ENCODE assay signal across 24 cellular contexts in the genomic region with DNA sequence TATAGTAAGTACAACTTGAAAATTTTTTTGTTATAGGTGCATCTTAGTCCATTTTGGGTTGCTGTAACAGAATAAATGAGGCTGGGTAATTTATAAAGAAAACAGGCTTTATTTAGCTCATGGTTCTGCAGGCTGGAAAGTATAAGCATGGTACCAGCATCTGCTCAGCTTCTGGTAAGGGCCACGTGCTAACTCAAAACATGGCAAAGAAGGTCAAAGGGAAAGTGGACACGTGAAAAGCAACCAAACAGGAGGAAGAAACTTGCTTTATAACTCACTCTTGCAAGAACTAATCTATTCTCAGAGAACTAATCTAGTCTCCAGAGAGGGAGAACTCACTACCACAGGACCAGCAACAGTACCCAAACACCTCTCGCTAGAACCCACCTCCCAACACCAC. TPM values are rescaled to one million over a fixed set of nuclear protein-coding genes. Genes with fewer than 3 reads are reported as not detected.
DNase-seq lines count a peak whose midpoint lies in the region; ATAC-seq and TF ChIP-seq lines count a peak whose summit lies in the region.
"Had no signal": no experiment of that assay in that cellular context is flagged by ENCODE, and none has a peak within 500 bp of the region (broad histone marks: within the 10 kb centered on the region; RNA-seq: fewer than 3 reads in every experiment).

No MANE protein-coding gene starts in this region.

- no peak overlapping the region for H3K4me3 ChIP-seq in right atrium auricular region
- H3K4me3 ChIP-seq: adrenal gland, BLaER1, MG63, mucosa of descending colon, neural progenitor cell had no signal

- H3K9me3 ChIP-seq in T-helper 17 cell (ENCODE audit: control insufficient read depth, low read length, poor library complexity, severe bottlenecking) = no peaks in the 10 kb centered on the region
- no peaks in the 10 kb centered on the region for H3K9me3 ChIP-seq in right atrium auricular region
- H3K9me3 ChIP-seq: Caco-2, MG63, mucosa of descending colon had no signal

- H3K9me3 Mint-ChIP-seq in activated T-cell treated with anti-CD3 and anti-CD28 coated beads, Interleukin-2, amount 50 U/mL, for 24 hours = no peaks in the 10 kb centered on the region
- H3K9me3 Mint-ChIP-seq in progenitor cell of endocrine pancreas (ENCODE audit: low read depth) = peaks cover 2% of the 10 kb centered on the region

- TF ChIP-seq CTCF in progenitor cell of endocrine pancreas (IDR thresholded peaks at IDR 0.05; ENCODE audit: unreplicated experiment) = no peak
- TF ChIP-seq CTCF in right atrium auricular region (IDR thresholded peaks at IDR 0.05) = no peak

- peaks cover 0 to 6% of the 10 kb centered on the region in 2 donors for H3K4me1 ChIP-seq in right atrium auricular region
- H3K4me1 ChIP-seq: Caco-2 had no signal

- no peaks in the 10 kb centered on the region for H3K36me3 ChIP-seq in right atrium auricular region
- H3K36me3 ChIP-seq: adrenal gland, brain microvascular endothelial cell, MG63 had no signal

- H3K27ac Mint-ChIP-seq in activated T-cell treated with anti-CD3 and anti-CD28 coated beads, Interleukin-2, amount 50 U/mL, for 24 hours = peak overlapping the region; percentile 32
- H3K27ac Mint-ChIP-seq in T-helper 17 cell (peak overlapping the region; percentile 93), progenitor cell of endocrine pancreas (peak overlapping the region; percentile 51)
- H3K27ac Mint-ChIP-seq: neural progenitor cell had no signal

- peaks cover 53% of the 10 kb centered on the region for H3K27me3 Mint-ChIP-seq in activated T-cell treated with anti-CD3 and anti-CD28 coated beads, Interleukin-2, amount 50 U/mL, for 24 hours
- H3K27me3 Mint-ChIP-seq in T-helper 17 cell = peaks cover 20% of the 10 kb centered on the region
- H3K27me3 Mint-ChIP-seq in progenitor cell of endocrine pancreas = no peaks in the 10 kb centered on the region

- peaks cover 23% of the 10 kb centered on the region for H3K4me1 Mint-ChIP-seq in activated T-cell treated with anti-CD3 and anti-CD28 coated beads, Interleukin-2, amount 50 U/mL, for 24 hours (ENCODE audit: low read depth)
- H3K4me1 Mint-ChIP-seq in T-helper 17 cell (peaks cover 18% of the 10 kb centered on the region), progenitor cell of endocrine pancreas (ENCODE audit: low read depth) (peaks cover 19% of the 10 kb centered on the region)
- H3K4me1 Mint-ChIP-seq: neural progenitor cell had no signal

- H3K4me3 Mint-ChIP-seq in activated T-cell treated with anti-CD3 and anti-CD28 coated beads, Interleukin-2, amount 50 U/mL, for 24 hours = no peak overlapping the region
- no peak overlapping the region for H3K4me3 Mint-ChIP-seq in T-helper 17 cell
- no peak overlapping the region for H3K4me3 Mint-ChIP-seq in progenitor cell of endocrine pancreas (ENCODE audit: low read depth)
- H3K4me3 Mint-ChIP-seq: neural progenitor cell had no signal

- DNase-seq in activated T-cell treated with anti-CD3 and anti-CD28 coated beads, Interleukin-2, amount 50 U/mL, for 24 hours = no peak
- DNase-seq in activated T-cell treated with anti-CD3 and anti-CD28 coated beads, Interleukin-2, amount 50 U/mL, for 48 hours = no peak
- DNase-seq in T-helper 17 cell = no peak
- DNase-seq in progenitor cell of endocrine pancreas (ENCODE audit: low spot score, unreplicated experiment) = no peak
- no peak for DNase-seq in right atrium auricular region (ENCODE audit: low spot score)
- no peak for DNase-seq in NCI-H1417 (lab: John Stamatoyannopoulos, UW)
- DNase-seq: activated CD4-positive, alpha-beta T cell treated with anti-CD3 and anti-CD28 coated beads for 1 hour; activated gamma-delta T cell treated with Interleukin-2 at 50 U/mL for 16 hours; adrenal gland; brain microvascular endothelial cell; Caco-2; DMS79 treated with DMSO at 0.1 percent for 48 hours; effector memory CD4-positive, alpha-beta T cell; foreskin melanocyte; IMR-90; MG63; mucosa of descending colon; NCI-H146; NCI-H748 treated with DMSO at 0.1 percent for 48 hours; stimulated activated CD8-positive, alpha-beta memory T cell treated with anti-CD3 and anti-CD28 coated beads, Interleukin-4, amount 100 ng/mL, for 48 hours had no signal

- no peak overlapping the region for H3K27ac ChIP-seq in right atrium auricular region
- H3K27ac ChIP-seq: BLaER1, brain microvascular endothelial cell, neural progenitor cell had no signal

- no peaks in the 10 kb centered on the region for H3K27me3 ChIP-seq in right atrium auricular region
- H3K27me3 ChIP-seq: adrenal gland, BLaER1, brain microvascular endothelial cell, MG63, neural progenitor cell had no signal

- peak; percentile 28 for ATAC-seq in GM19455 (IDR thresholded peaks at IDR 0.05; ENCODE audit: unreplicated experiment)
- no peak for ATAC-seq in T-helper 17 cell
- ATAC-seq in HG03196 (IDR thresholded peaks at IDR 0.05; ENCODE audit: unreplicated experiment) = no peak
- ATAC-seq: mucosa of descending colon had no signal

- H3K36me3 Mint-ChIP-seq in activated T-cell treated with anti-CD3 and anti-CD28 coated beads, Interleukin-2, amount 50 U/mL, for 24 hours (ENCODE audit: low read depth) = no peaks in the 10 kb centered on the region
- H3K36me3 Mint-ChIP-seq in T-helper 17 cell (ENCODE audit: low read depth) (no peaks in the 10 kb centered on the region), progenitor cell of endocrine pancreas (ENCODE audit: insufficient read depth) (peaks cover 4% of the 10 kb centered on the region)

RNA-seq across cellular contexts. Expression of gene HDGFL3, which starts 9.1 kb away (rescaled TPM):
- total RNA-seq in T-helper 17 cell (10 to 100 TPM in 1 of 2 donors, 1 to 10 TPM in 1; 4.4 to 26.4 TPM), progenitor cell of endocrine pancreas (117 and 121 TPM in 2 replicates), right atrium auricular region (10 to 100 TPM; 25.6 to 30.0 TPM)

Comparison
In these comparisons a context has a peak if more than half of its experiments do, and no peak if none do; other contexts are left out.
1. H3K27ac Mint-ChIP-seq: peak in every context shown above with its lines; median percentile 93 in T-helper 17 cell; 51 in progenitor cell of endocrine pancreas; 32 in activated T-cell treated with anti-CD3 and anti-CD28 coated beads, Interleukin-2, amount 50 U/mL, for 24 hours.